In genomic region chr16:68756250-68757051, GRCh38 we compare ENCODE assay signal across 8 cellular contexts. TPM values are rescaled to one million over a fixed set of nuclear protein-coding genes. Genes with fewer than 3 reads are reported as not detected.
DNase-seq lines count a peak whose midpoint lies in the region; ATAC-seq, FAIRE-seq and TF ChIP-seq lines count a peak whose summit lies in the region.

No MANE protein-coding gene starts in this region.

- TF ChIP-seq CTCF in LNCaP clone FGC (IDR thresholded peaks at IDR 0.05; ENCODE audit: control insufficient read depth, extremely low read depth, insufficient read depth) = no peak

- peak; percentile 66 for ATAC-seq in GM21717 (IDR thresholded peaks at IDR 0.05; ENCODE audit: unreplicated experiment)
- ATAC-seq in right cardiac atrium = no peak

- H3K9me3 ChIP-seq in right cardiac atrium (ENCODE audit: control insufficient read depth, low read length) = no peaks in the 10 kb centered on the region

- H3K4me1 ChIP-seq in right cardiac atrium (ENCODE audit: control insufficient read depth, insufficient read depth, low read length) = no peaks in the 10 kb centered on the region

- intact Hi-C loops in right cardiac atrium (cut with DNase I) = no loop called here

- H3K27me3 ChIP-seq in right cardiac atrium (ENCODE audit: control insufficient read depth, insufficient read depth) = no peaks in the 10 kb centered on the region

- peak; percentile 91 for FAIRE-seq in GM12891 (lab: Jason Lieb, UNC)

- peak; percentile 53 for DNase-seq in GM12891 (ENCODE audit: insufficient read length, low spot score)
- DNase-seq in LNCaP clone FGC (ENCODE audit: low read depth) = peak; percentile 82
- DNase-seq in activated T-cell treated with anti-CD3 and anti-CD28 coated beads for 4 hours = peak; percentile 35
- peak; percentile 87 for DNase-seq in mucosa of gallbladder (ENCODE audit: low spot score)
- DNase-seq in effector CD8-positive, alpha-beta T cell (lab: John Stamatoyannopoulos, UW) = no peak
- no peak for DNase-seq in DMS114 treated with DMSO at 0.1 percent for 48 hours (lab: John Stamatoyannopoulos, UW; ENCODE audit: unreplicated experiment)
- no peak for DNase-seq in right cardiac atrium

- no peak overlapping the region for H3K27ac ChIP-seq in right cardiac atrium (ENCODE audit: low read length)

- WGBS in right cardiac atrium = 72% methylated on average over 13 of the region's 13 CpGs

- H3K4me3 ChIP-seq in LNCaP clone FGC (ENCODE audit: low read depth, low read length) (no peak overlapping the region), right cardiac atrium (ENCODE audit: low read length) (no peak overlapping the region)

- no peak for TF ChIP-seq POLR2A in GM12891 (IDR thresholded peaks at IDR 0.05; ENCODE audit: low read depth, low read length)

TF ChIP-seq in GM12891, 5 proteins besides CTCF, POLR2A, EP300 and RAD21:
- peak; percentile 92 for TF ChIP-seq PAX5 (IDR thresholded peaks at IDR 0.05; ENCODE audit: insufficient read depth, low read length, severe bottlenecking)
- TF ChIP-seq SPI1 (IDR thresholded peaks at IDR 0.05; ENCODE audit: low read depth, low read length) = no peak
- peak; percentile 39; the same call in 1 of the 2 replicates for TF ChIP-seq TAF1 (IDR thresholded peaks at IDR 0.05; ENCODE audit: low read depth, low read length)

RNA-seq across cellular contexts. Expression of gene CDH1, which starts 19.4 kb away (rescaled TPM):
- polyA plus RNA-seq in GM12891 (2012; ENCODE audit: low read depth, missing spikeins) = 6.2 TPM
- total RNA-seq in mucosa of gallbladder (425 TPM), right cardiac atrium (not detected)
- polyA plus RNA-seq in right cardiac atrium = 0.14 TPM

Comparison
In these comparisons a context has a peak if more than half of its experiments do, and no peak if none do; other contexts are left out.
1. DNase-seq: peak in GM12891 (single experiment), LNCaP clone FGC (single experiment), activated T-cell treated with anti-CD3 and anti-CD28 coated beads for 4 hours (single experiment) and mucosa of gallbladder (single experiment); none in effector CD8-positive, alpha-beta T cell (single experiment), DMS114 treated with DMSO at 0.1 percent for 48 hours (single experiment) and right cardiac atrium (0 of 3).
2. RNA of gene CDH1, which starts 19.4 kb away (total RNA-seq): 425 TPM in mucosa of gallbladder (single experiment); not detected in right cardiac atrium; every median in the first group is over 100 times any median in the second.